8 cellular contexts compared by ENCODE assay signal in the genomic region with DNA sequence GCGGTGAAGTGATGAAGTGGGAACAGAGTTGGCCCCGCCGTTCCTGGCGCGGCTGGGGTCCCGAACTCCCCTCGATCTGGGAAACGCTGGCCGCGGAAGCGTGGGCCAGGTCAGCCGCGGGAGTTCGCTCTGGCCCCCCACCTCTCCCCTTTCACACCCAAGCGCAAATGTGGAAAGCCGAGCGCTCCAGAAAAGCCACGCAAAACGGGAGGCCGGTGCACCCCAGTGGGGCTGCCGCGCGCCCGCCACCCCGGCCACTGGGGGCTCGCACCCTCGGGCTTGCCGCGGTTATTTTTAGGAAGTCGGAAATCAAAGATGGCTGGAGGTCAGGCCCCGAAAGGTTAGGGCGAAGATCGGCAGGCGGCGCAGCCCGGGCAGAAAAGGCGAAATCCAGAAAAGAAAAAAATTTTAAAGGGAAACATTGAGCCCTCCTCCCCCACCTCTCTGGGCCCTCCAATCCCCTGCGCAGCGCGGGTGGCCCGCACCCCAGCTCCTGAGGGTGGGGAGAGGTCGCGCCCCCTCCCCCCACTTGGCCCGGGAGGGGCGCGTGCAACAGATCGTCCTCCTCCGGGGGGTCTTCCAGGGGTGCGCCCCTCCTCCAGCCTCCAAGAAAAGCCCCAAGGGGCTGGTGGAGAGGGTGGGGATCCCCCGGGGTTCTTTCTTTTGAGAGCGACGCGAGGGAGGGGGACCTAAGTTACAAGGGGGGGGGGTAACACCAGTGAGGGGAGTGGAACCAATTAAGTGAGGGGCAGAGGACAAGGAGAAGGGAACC. TPM values are rescaled to one million over a fixed set of nuclear protein-coding genes. Genes with fewer than 3 reads are reported as not detected.
A peak's percentile ranks its signal among the peaks of the same experiment; 100 is the strongest.
DNase-seq lines count a peak whose midpoint lies in the region; ATAC-seq and TF ChIP-seq lines count a peak whose summit lies in the region.

No MANE protein-coding gene starts in this region.

- TF ChIP-seq CTCF in fibroblast of the aortic adventitia (IDR thresholded peaks at IDR 0.05; ENCODE audit: insufficient read depth, low read length), result no peak
- no peak for TF ChIP-seq CTCF in retinal pigment epithelial cell (conservative IDR thresholded peaks at IDR 0.05; ENCODE audit: low read depth, low read length)

- DNase-seq in G401 (ENCODE audit: low spot score) (peak; percentile 20), RPMI7951 (ENCODE audit: low read depth) (peak; percentile 25), fibroblast of the aortic adventitia (ENCODE audit: low read depth) (no peak), retinal pigment epithelial cell (ENCODE audit: low read depth) (no peak), NCI-H128 (lab: John Stamatoyannopoulos, UW; ENCODE audit: unreplicated experiment) (no peak)

- H3K4me3 ChIP-seq in fibroblast of the aortic adventitia (ENCODE audit: low read depth, low read length) (peak overlapping the region; percentile 58), retinal pigment epithelial cell (ENCODE audit: low read length) (peak overlapping the region; percentile 53)

- in situ Hi-C loops in G401 (cut with HindIII; ENCODE audit: low sequenced_read_pairs), result no loop called here

- ATAC-seq in GM18858 (IDR thresholded peaks at IDR 0.05; ENCODE audit: unreplicated experiment) (no peak), GM21786 (IDR thresholded peaks at IDR 0.05; ENCODE audit: unreplicated experiment) (no peak), HG02981 (IDR thresholded peaks at IDR 0.05; ENCODE audit: unreplicated experiment) (no peak)

RNA-seq across cellular contexts. Expression of a gene that starts 0.9 kb away (rescaled TPM):
- 48.8 and 55.8 TPM in 2 replicates for total RNA-seq in G401 (2014; rRNA removed; shearing (Covaris generic))
- 2.3 and 2.5 TPM in 2 replicates for total RNA-seq in RPMI7951 (2014; rRNA removed; shearing (Covaris generic))
- total RNA-seq in fibroblast of the aortic adventitia (ENCODE audit: low replicate concordance), result 0.36 and 4.1 TPM in 2 replicates

RNA-seq across cellular contexts. Expression of a gene that starts 33.2 kb away (rescaled TPM):
- total RNA-seq in G401 (2014; rRNA removed; shearing (Covaris generic)), result 12.6 and 15.7 TPM in 2 replicates
- 18.7 and 19.9 TPM in 2 replicates for total RNA-seq in RPMI7951 (2014; rRNA removed; shearing (Covaris generic))
- 23.7 and 69.1 TPM in 2 replicates for total RNA-seq in fibroblast of the aortic adventitia (ENCODE audit: low replicate concordance)

Comparison
In these comparisons a context has a peak if more than half of its experiments do, and no peak if none do; other contexts are left out.
1. DNase-seq: peak in G401 (single experiment) and RPMI7951 (single experiment); none in fibroblast of the aortic adventitia (single experiment), retinal pigment epithelial cell (single experiment) and NCI-H128 (single experiment).